Comparison of ENCODE assay signal across 27 cellular contexts in genomic region chr12:19303496-19303895, GRCh38.
DNase-seq lines count a peak whose midpoint lies in the region; ATAC-seq, FAIRE-seq and TF ChIP-seq lines count a peak whose summit lies in the region.
"Had no signal": no experiment of that assay in that cellular context is flagged by ENCODE, and none has a peak within 500 bp of the region (broad histone marks: within the 10 kb centered on the region; RNA-seq: fewer than 3 reads in every experiment).

No MANE protein-coding gene starts in this region.

- H4K8ac ChIP-seq in H1 (ENCODE audit: extremely low read depth, insufficient read depth, low read length) (peak overlapping the region; percentile 19; the same call in 1 of the 2 replicates), neuronal stem cell (ENCODE audit: low read depth, low read length) (no peak overlapping the region), mesenchymal stem cell (ENCODE audit: low read length) (no peak overlapping the region)

- H3K27me3 Mint-ChIP-seq in WTC11 (ENCODE audit: low read depth) (no peaks in the 10 kb centered on the region), mesothelial cell of epicardium (ENCODE audit: low read depth) (no peaks in the 10 kb centered on the region)
- H3K27me3 Mint-ChIP-seq: CD4-positive, alpha-beta T cell had no signal

- no peak overlapping the region for H2BK20ac ChIP-seq in H1 (ENCODE audit: low read length)

- TF ChIP-seq RAD21 in H1 (IDR thresholded peaks at IDR 0.05 in 1 of 2, conservative IDR thresholded peaks at IDR 0.05 in 1 of 2; ENCODE audit: low read depth in 2 of 2, low read length in 2 of 2) = no peak

- no peaks in the 10 kb centered on the region for H3K9me3 ChIP-seq in HEK293 (ENCODE audit: control insufficient read depth, insufficient read depth, low read depth, low read length)
- H3K9me3 ChIP-seq in H1 (ENCODE audit: insufficient read depth in 2 of 2, low read depth in 1 of 2, low read length in 1 of 2) = no peaks in the 10 kb centered on the region
- H3K9me3 ChIP-seq in neuronal stem cell (replicated peaks in 1 of 2; ENCODE audit: control insufficient read depth in 2 of 2, insufficient read depth in 1 of 2, low read depth in 1 of 2, low read length in 2 of 2) = peaks cover 0 to 2% of the 10 kb centered on the region in 2 donors
- H3K9me3 ChIP-seq in mesenchymal stem cell (ENCODE audit: control insufficient read depth, low read length) = no peaks in the 10 kb centered on the region
- H3K9me3 ChIP-seq: BE2C, Caco-2 had no signal

- H3K4me3 Mint-ChIP-seq in WTC11 (no peak overlapping the region), mesothelial cell of epicardium (no peak overlapping the region)
- H3K4me3 Mint-ChIP-seq: CD4-positive, alpha-beta T cell; CD8-positive, alpha-beta T cell had no signal

- H3K4ac ChIP-seq in H1 (replicated peaks; ENCODE audit: insufficient read length, low read depth, low read length) (no peak overlapping the region), neuronal stem cell (ENCODE audit: low read length) (no peak overlapping the region), mesenchymal stem cell (ENCODE audit: low read depth in 1 of 2, low read length in 2 of 2) (no peak overlapping the region)

- H3K79me1 ChIP-seq in H1 (ENCODE audit: low read depth, low read length) = no peaks in the 10 kb centered on the region
- H3K79me1 ChIP-seq in neuronal stem cell (ENCODE audit: low read depth, low read length) = peaks cover 3% of the 10 kb centered on the region
- peaks cover 3% of the 10 kb centered on the region for H3K79me1 ChIP-seq in mesenchymal stem cell (replicated peaks; ENCODE audit: low read length, poor library complexity, severe bottlenecking)

- H3K4me1 ChIP-seq in HEK293 (ENCODE audit: control insufficient read depth, insufficient read depth, low read length) (no peaks in the 10 kb centered on the region), H1 (replicated peaks in 1 of 4; ENCODE audit: control insufficient read depth in 3 of 4, insufficient read depth in 4 of 4, low read length in 3 of 4) (no peaks in the 10 kb centered on the region; a peak in 1 of 7 replicates), neuronal stem cell (ENCODE audit: control insufficient read depth in 2 of 2, insufficient read depth in 1 of 2, low read depth in 1 of 2, low read length in 2 of 2) (no peaks in the 10 kb centered on the region), mesenchymal stem cell (ENCODE audit: control insufficient read depth, insufficient read depth, low read depth, low read length) (no peaks in the 10 kb centered on the region)
- H3K4me1 ChIP-seq: BE2C, BLaER1, Caco-2 had no signal

- H3K9ac ChIP-seq in H1 (replicated peaks in 1 of 4; ENCODE audit: extremely low read depth in 1 of 4, low read depth in 3 of 4, low read length in 3 of 4) = no peak overlapping the region
- H3K9ac ChIP-seq in neuronal stem cell (ENCODE audit: low read depth, low read length, poor library complexity) = no peak overlapping the region
- no peak overlapping the region for H3K9ac ChIP-seq in mesenchymal stem cell (ENCODE audit: low read length)
- H3K9ac ChIP-seq: BLaER1 had no signal

- H3K36me3 ChIP-seq in HEK293 (ENCODE audit: control insufficient read depth in 2 of 2, insufficient read depth in 1 of 2, low read length in 2 of 2) (peaks cover 4 to 8% of the 10 kb centered on the region in 2 experiments; a peak in 2 of 3 replicates), H1 (ENCODE audit: control insufficient read depth in 2 of 4, insufficient read depth in 4 of 4, low read length in 3 of 4) (peaks cover 0 to 28% (median 10%) of the 10 kb centered on the region in 4 experiments; a peak in 6 of 8 replicates), neuronal stem cell (replicated peaks in 1 of 2; ENCODE audit: control insufficient read depth in 2 of 2, insufficient read depth in 2 of 2, low read length in 2 of 2) (peaks cover 8 to 66% of the 10 kb centered on the region in 2 donors), mesenchymal stem cell (ENCODE audit: control insufficient read depth in 1 of 2, insufficient read depth in 2 of 2, low read depth in 1 of 2, low read length in 2 of 2) (peaks cover 23 to 51% of the 10 kb centered on the region in 2 experiments)
- H3K36me3 ChIP-seq: BE2C had no signal

- no peak for TF ChIP-seq EP300 in H1 (IDR thresholded peaks at IDR 0.05; ENCODE audit: borderline replicate concordance in 1 of 2, low read depth in 2 of 2, low read length in 2 of 2)

- H3K9me3 Mint-ChIP-seq in WTC11 (peaks cover 4% of the 10 kb centered on the region; the same call in 1 of the 2 replicates), mesothelial cell of epicardium (peaks cover 3% of the 10 kb centered on the region)
- H3K9me3 Mint-ChIP-seq: CD4-positive, alpha-beta T cell; CD8-positive, alpha-beta T cell had no signal

- no peak overlapping the region for H3K18ac ChIP-seq in H1 (ENCODE audit: extremely low read depth, low read length)
- no peak overlapping the region for H3K18ac ChIP-seq in neuronal stem cell (ENCODE audit: low read length)
- no peak overlapping the region for H3K18ac ChIP-seq in mesenchymal stem cell (ENCODE audit: low read depth in 1 of 2, low read length in 2 of 2)

- no peak overlapping the region for H3K56ac ChIP-seq in H1 (replicated peaks; ENCODE audit: insufficient read length, low read depth, low read length)

- H2BK15ac ChIP-seq in H1 (ENCODE audit: low read length) (no peak overlapping the region), neuronal stem cell (ENCODE audit: low read length) (no peak overlapping the region), mesenchymal stem cell (ENCODE audit: low read depth, poor library complexity, severe bottlenecking) (no peak overlapping the region)

- H3K4me3 ChIP-seq in HEK293 (ENCODE audit: low read depth, low read length) = no peak overlapping the region
- H3K4me3 ChIP-seq in H1 (ENCODE audit: extremely low read depth in 1 of 4, insufficient read depth in 2 of 4, low read depth in 3 of 4, low read length in 4 of 4) = no peak overlapping the region
- peak overlapping the region in 1 of 2 donors; percentile 44 for H3K4me3 ChIP-seq in neuronal stem cell (ENCODE audit: low read length in 2 of 2)
- no peak overlapping the region for H3K4me3 ChIP-seq in mesenchymal stem cell (ENCODE audit: insufficient read depth in 1 of 2, low read depth in 1 of 2, low read length in 2 of 2)
- H3K4me3 ChIP-seq: BLaER1 had no signal

- 95% methylated on average over 3 of the region's 3 CpGs; no CpG with 5 or more reads in 1 of the 2 experiments for WGBS in H1 (ENCODE audit: extremely low coverage in 1 of 2, insufficient coverage in 1 of 2, insufficient read length in 1 of 2, insufficient replicate concordance in 2 of 2, low coverage in 1 of 2, low lambda C conversion rate in 2 of 2, missing lambda C conversion rate in 1 of 2), 2 experiments
- no CpG with 5 or more reads among the region's 3 CpGs for WGBS in neuronal stem cell (ENCODE audit: extremely low coverage in 2 of 2, insufficient read length in 2 of 2, insufficient replicate concordance in 1 of 2), 2 donors
- 100% methylated on average over 3 of the region's 3 CpGs for WGBS in mesenchymal stem cell

- no peak for FAIRE-seq in H1 (lab: Jason Lieb, UNC)
- FAIRE-seq: A204.1, GM12891, GM19239 had no signal

- no peak overlapping the region for H4K5ac ChIP-seq in H1 (ENCODE audit: insufficient read length, low read depth, low read length)

- no peak overlapping the region for H2AK5ac ChIP-seq in H1 (ENCODE audit: low read depth, low read length)
- H2AK5ac ChIP-seq in neuronal stem cell (ENCODE audit: low read depth, low read length) = no peak overlapping the region
- no peak overlapping the region for H2AK5ac ChIP-seq in mesenchymal stem cell (ENCODE audit: low read length, severe bottlenecking)

- H3K27me3 ChIP-seq in H1 (replicated peaks in 1 of 4; ENCODE audit: control insufficient read depth in 3 of 4, extremely low read depth in 1 of 4, insufficient read depth in 3 of 4, low read length in 3 of 4) = no peaks in the 10 kb centered on the region
- H3K27me3 ChIP-seq in neuronal stem cell (ENCODE audit: control insufficient read depth in 3 of 3, insufficient read depth in 3 of 3, low read depth in 1 of 3, low read length in 3 of 3) = no peaks in the 10 kb centered on the region
- no peaks in the 10 kb centered on the region for H3K27me3 ChIP-seq in mesenchymal stem cell (ENCODE audit: control insufficient read depth in 1 of 2, insufficient read depth in 1 of 2, low read length in 2 of 2)
- H3K27me3 ChIP-seq: BE2C, BLaER1 had no signal

- H4K91ac ChIP-seq in H1 (replicated peaks; ENCODE audit: insufficient read length, low read length) (no peak overlapping the region), neuronal stem cell (ENCODE audit: low read depth, low read length, poor library complexity) (no peak overlapping the region), mesenchymal stem cell (ENCODE audit: low read length) (no peak overlapping the region)

- POLR2A ChIA-PET in HEK293 (lab: Yijun Ruan, JAX) = interaction anchor here (1.1 kb wide), 1 partner anchor 30 kb away, joined by 3 read pairs; no protein-coding TSS in a partner anchor
- POLR2A ChIA-PET in WTC11 (lab: Charles Lee) = no interaction called here
- POLR2A ChIA-PET in H1 (lab: Charles Lee; ENCODE audit: partially characterized antibody) = no interaction called here

- no peak overlapping the region for H2BK12ac ChIP-seq in H1 (ENCODE audit: low read depth, low read length)
- H2BK12ac ChIP-seq in neuronal stem cell (ENCODE audit: low read length) = no peak overlapping the region
- H2BK12ac ChIP-seq in mesenchymal stem cell (ENCODE audit: low read length in 2 of 2) = no peak overlapping the region

- H3K23me2 ChIP-seq in H1 (ENCODE audit: low read depth, low read length) = no peaks in the 10 kb centered on the region

- no peak overlapping the region for H2AFZ ChIP-seq in H1 (ENCODE audit: low read length)
- H2AFZ ChIP-seq in neuronal stem cell (ENCODE audit: low read length) = no peak overlapping the region
- no peak overlapping the region for H2AFZ ChIP-seq in mesenchymal stem cell (ENCODE audit: low read depth, low read length)

- H3K23ac ChIP-seq in H1 (ENCODE audit: insufficient read length) (no peak overlapping the region), neuronal stem cell (ENCODE audit: low read depth, low read length, poor library complexity) (no peak overlapping the region), mesenchymal stem cell (ENCODE audit: low read length in 2 of 2) (no peak overlapping the region)

- TF ChIP-seq POLR2A in H1 (IDR thresholded peaks at IDR 0.05; ENCODE audit: control extremely low read depth in 1 of 2, low read depth in 2 of 2, low read length in 2 of 2) = no peak

- H3K4me1 Mint-ChIP-seq in WTC11 = peaks cover 16% of the 10 kb centered on the region
- H3K4me1 Mint-ChIP-seq in mesothelial cell of epicardium = peaks cover 10% of the 10 kb centered on the region

- no peaks in the 10 kb centered on the region for H3K79me2 ChIP-seq in H1 (ENCODE audit: control insufficient read depth in 1 of 2, insufficient read depth in 2 of 2, low read length in 2 of 2)

- H3K36me3 Mint-ChIP-seq in WTC11 = peaks cover 38% of the 10 kb centered on the region
- H3K36me3 Mint-ChIP-seq in mesothelial cell of epicardium = peaks cover 30% of the 10 kb centered on the region
- H3K36me3 Mint-ChIP-seq: CD8-positive, alpha-beta T cell had no signal

- H2BK120ac ChIP-seq in H1 (replicated peaks; ENCODE audit: low read depth, low read length) = no peak overlapping the region
- H2BK120ac ChIP-seq in neuronal stem cell (ENCODE audit: low read depth, low read length) = no peak overlapping the region
- H2BK120ac ChIP-seq in mesenchymal stem cell (ENCODE audit: low read depth, low read length) = no peak overlapping the region

- DNase-seq in WTC11 (ENCODE audit: low spot score) (no peak), H1 (ENCODE audit: low read depth in 1 of 2, low spot score in 2 of 2) (no peak), neuronal stem cell (ENCODE audit: low spot score) (no peak), mesothelial cell of epicardium (ENCODE audit: low spot score in 2 of 2, unreplicated experiment in 2 of 2) (no peak), mesenchymal stem cell (no peak)
- no peak for DNase-seq in stimulated activated CD4-positive, alpha-beta T cell treated with anti-CD3 and anti-CD28 coated beads, Interleukin-1b, Interleukin-23, amount 100 ng/mL, for 48 hours
- DNase-seq: 8988T; ACHN; BE2C; C1 segment of cervical spinal cord; Caco-2; Calu3; CD4-positive, alpha-beta T cell; CD8-positive, alpha-beta T cell; DMS 273 treated with DMSO at 0.1 percent for 48 hours; DMS153; DMS53; DMS79; DND-41; EL; GF-D8 had no signal

- ATAC-seq in WTC11 (no peak), HG03378 (IDR thresholded peaks at IDR 0.05; ENCODE audit: unreplicated experiment) (no peak)
- ATAC-seq: CD8-positive, alpha-beta T cell had no signal

- H3K4me2 ChIP-seq in H1 (ENCODE audit: insufficient read depth in 1 of 2, low read depth in 2 of 2, low read length in 2 of 2) (no peak overlapping the region), neuronal stem cell (ENCODE audit: insufficient read depth, low read length, poor library complexity, severe bottlenecking) (no peak overlapping the region), mesenchymal stem cell (ENCODE audit: low read length, poor library complexity, severe bottlenecking) (no peak overlapping the region)
- H3K4me2 ChIP-seq: BLaER1 had no signal

- CTCF ChIA-PET in HEK293 (lab: Yijun Ruan, JAX) = interaction anchor here (1.3 kb wide), 1 partner anchor 15 kb away, joined by 4 read pairs; no protein-coding TSS in a partner anchor
- CTCF ChIA-PET in WTC11 (lab: Charles Lee) = no interaction called here
- CTCF ChIA-PET in H1 (lab: Charles Lee; ENCODE audit: partially characterized antibody) = interaction anchor here (0.7 to 2.2 kb wide), 3 partner anchors 8 to 108 kb away, joined by 3 to 7 read pairs (median 3); no protein-coding TSS in a partner anchor

- no peak overlapping the region for H3K27ac ChIP-seq in HEK293 (ENCODE audit: extremely low read depth, low read depth, low read length)
- H3K27ac ChIP-seq in H1 (ENCODE audit: low read depth, low read length) = no peak overlapping the region
- no peak overlapping the region for H3K27ac ChIP-seq in neuronal stem cell (replicated peaks; ENCODE audit: low read length)
- H3K27ac ChIP-seq in mesenchymal stem cell (ENCODE audit: low read length, poor library complexity, severe bottlenecking) = no peak overlapping the region
- H3K27ac ChIP-seq: BLaER1 had no signal

- no peak overlapping the region for H3K14ac ChIP-seq in H1 (ENCODE audit: insufficient read length)
- H3K14ac ChIP-seq in neuronal stem cell (ENCODE audit: low read length) = no peak overlapping the region
- no peak overlapping the region for H3K14ac ChIP-seq in mesenchymal stem cell (ENCODE audit: low read length in 2 of 2)

- H3K27ac Mint-ChIP-seq in WTC11 (no peak overlapping the region), mesothelial cell of epicardium (no peak overlapping the region)
- H3K27ac Mint-ChIP-seq: CD4-positive, alpha-beta T cell; CD8-positive, alpha-beta T cell had no signal

- peaks cover 0 to 1% of the 10 kb centered on the region in 2 experiments for H4K20me1 ChIP-seq in H1 (replicated peaks in 1 of 2; ENCODE audit: control insufficient read depth in 1 of 2, insufficient read depth in 2 of 2, low read length in 2 of 2)
- H4K20me1 ChIP-seq: BLaER1 had no signal

- H2BK5ac ChIP-seq in H1 (ENCODE audit: low read depth, low read length) = no peak overlapping the region
- H2BK5ac ChIP-seq in neuronal stem cell (ENCODE audit: low read length) = peak overlapping the region; percentile 44
- H2BK5ac ChIP-seq in mesenchymal stem cell (ENCODE audit: low read depth, low read length, poor library complexity, severe bottlenecking) = no peak overlapping the region

- TF ChIP-seq CTCF in HEK293 (tag by site-specific recombination; IDR thresholded peaks at IDR 0.05) (no peak), WTC11 (IDR thresholded peaks at IDR 0.05) (no peak), H1 (IDR thresholded peaks at IDR 0.05; ENCODE audit: control extremely low read depth in 1 of 3, insufficient read depth in 1 of 3, low read depth in 1 of 3, low read length in 3 of 3) (no peak), mesothelial cell of epicardium (IDR thresholded peaks at IDR 0.05; ENCODE audit: unreplicated experiment) (no peak)

Comparison
In these comparisons a context has a peak if more than half of its experiments do, and no peak if none do; other contexts are left out.
1. Of the 8 proteins assayed by ChIP-seq in both HEK293 and WTC11: peak only in HEK293: none; only in WTC11: none; in both: ZNF121; in neither: 7.